30 cellular contexts compared by ENCODE assay signal in genomic region chr5:127608077-127608660, GRCh38. TPM values are rescaled to one million over a fixed set of nuclear protein-coding genes. Genes with fewer than 3 reads are reported as not detected.
DNase-seq lines count a peak whose midpoint lies in the region; ATAC-seq and TF ChIP-seq lines count a peak whose summit lies in the region.
"Had no signal": no experiment of that assay in that cellular context is flagged by ENCODE, and none has a peak within 500 bp of the region (broad histone marks: within the 10 kb centered on the region; RNA-seq: fewer than 3 reads in every experiment).

No MANE protein-coding gene starts in this region.

- no peaks in the 10 kb centered on the region for H3K9me3 ChIP-seq in neuronal stem cell (replicated peaks in 1 of 2; ENCODE audit: control insufficient read depth in 2 of 2, insufficient read depth in 1 of 2, low read depth in 1 of 2, low read length in 2 of 2)
- H3K9me3 ChIP-seq in CD8-positive, alpha-beta memory T cell (ENCODE audit: low read length): no peaks in the 10 kb centered on the region
- H3K9me3 ChIP-seq: BLaER1 treated with 17β-estradiol and CSF1 and Interleukin-3, amounts not matched to agents 10 nM and 100 nM; right atrium auricular region; spleen; stomach; thyroid gland had no signal

- no peak overlapping the region for H4K91ac ChIP-seq in neuronal stem cell (ENCODE audit: low read depth, low read length, poor library complexity)

- H2AK5ac ChIP-seq in neuronal stem cell (ENCODE audit: low read depth, low read length): no peak overlapping the region

- H3K36me3 ChIP-seq in neuronal stem cell (replicated peaks in 1 of 2; ENCODE audit: control insufficient read depth in 2 of 2, insufficient read depth in 2 of 2, low read length in 2 of 2): no peaks in the 10 kb centered on the region
- H3K36me3 ChIP-seq in CD8-positive, alpha-beta memory T cell (ENCODE audit: insufficient read depth, low read length): no peaks in the 10 kb centered on the region
- H3K36me3 ChIP-seq: BLaER1 treated with 17β-estradiol and CSF1 and Interleukin-3, amounts not matched to agents 10 nM and 100 nM; right atrium auricular region; spleen; stomach; thyroid gland had no signal

- no peak overlapping the region for H2BK120ac ChIP-seq in neuronal stem cell (ENCODE audit: low read depth, low read length)

- POLR2A ChIA-PET in CD8-positive, alpha-beta memory T cell (lab: Charles Lee): no interaction called here

- H3K79me1 ChIP-seq in neuronal stem cell (ENCODE audit: low read depth, low read length): no peaks in the 10 kb centered on the region

- H3K27ac ChIP-seq in neuronal stem cell (replicated peaks; ENCODE audit: low read length): no peak overlapping the region
- H3K27ac ChIP-seq in CD8-positive, alpha-beta memory T cell (ENCODE audit: low read depth, low read length): no peak overlapping the region
- H3K27ac ChIP-seq: BLaER1 treated with 17β-estradiol and CSF1 and Interleukin-3, amounts not matched to agents 10 nM and 100 nM; right atrium auricular region; spleen; stomach; thyroid gland had no signal

- peaks cover 0 to 3% of the 10 kb centered on the region in 2 donors for H3K27me3 Mint-ChIP-seq in CD8-positive, alpha-beta memory T cell

- H4K8ac ChIP-seq in neuronal stem cell (ENCODE audit: low read depth, low read length): no peak overlapping the region

- no peak overlapping the region for H3K23ac ChIP-seq in neuronal stem cell (ENCODE audit: low read depth, low read length, poor library complexity)

- H2BK12ac ChIP-seq in neuronal stem cell (ENCODE audit: low read length): no peak overlapping the region

- TF ChIP-seq CTCF in astrocyte of the spinal cord (IDR thresholded peaks at IDR 0.05; ENCODE audit: low read depth, low read length): no peak

- peaks cover 8 to 16% of the 10 kb centered on the region in 2 donors for H3K4me1 ChIP-seq in neuronal stem cell (ENCODE audit: control insufficient read depth in 2 of 2, insufficient read depth in 1 of 2, low read depth in 1 of 2, low read length in 2 of 2)
- no peaks in the 10 kb centered on the region for H3K4me1 ChIP-seq in CD8-positive, alpha-beta memory T cell (ENCODE audit: insufficient read depth, low read length)
- H3K4me1 ChIP-seq: BLaER1 treated with 17β-estradiol and CSF1 and Interleukin-3, amounts not matched to agents 10 nM and 100 nM; right atrium auricular region; spleen; thyroid gland had no signal

- H3K4me3 Mint-ChIP-seq in CD8-positive, alpha-beta memory T cell: no peak overlapping the region
- H3K4me3 Mint-ChIP-seq: activated CD4-positive, alpha-beta memory T cell treated with anti-CD3 and anti-CD28 coated beads, Interleukin-2, amount 10 ng/mL, durations not matched to agents 7 days and 5 days; activated naive CD4-positive, alpha-beta T cell treated with anti-CD3 and anti-CD28 coated beads, Interleukin-2, amount 50 U/mL, for 24 hours had no signal

- H2BK15ac ChIP-seq in neuronal stem cell (ENCODE audit: low read length): no peak overlapping the region

- ATAC-seq in GM18868 (IDR thresholded peaks at IDR 0.05; ENCODE audit: unreplicated experiment) (peak; percentile 53), HG02884 (IDR thresholded peaks at IDR 0.05; ENCODE audit: unreplicated experiment) (peak; percentile 44)
- ATAC-seq: activated CD4-positive, CD25-positive, alpha-beta regulatory T cell treated with anti-CD3 and anti-CD28 coated beads, Interleukin-2, amount 50 U/mL, for 24 hours; left ventricle myocardium superior had no signal

- in situ Hi-C loops in astrocyte of the spinal cord (cut with HindIII; ENCODE audit: low sequenced_read_pairs): no loop called here

- no peak overlapping the region for H3K18ac ChIP-seq in neuronal stem cell (ENCODE audit: low read length)

- H3K9ac ChIP-seq in neuronal stem cell (ENCODE audit: low read depth, low read length, poor library complexity): no peak overlapping the region
- H3K9ac ChIP-seq: BLaER1 treated with 17β-estradiol and CSF1 and Interleukin-3, amounts not matched to agents 10 nM and 100 nM had no signal

- no peaks in the 10 kb centered on the region for H3K36me3 Mint-ChIP-seq in CD8-positive, alpha-beta memory T cell
- H3K36me3 Mint-ChIP-seq: activated naive CD4-positive, alpha-beta T cell treated with anti-CD3 and anti-CD28 coated beads, Interleukin-2, amount 50 U/mL, for 24 hours had no signal

- no peak overlapping the region for H3K4me2 ChIP-seq in neuronal stem cell (ENCODE audit: insufficient read depth, low read length, poor library complexity, severe bottlenecking)
- H3K4me2 ChIP-seq: BLaER1 treated with 17β-estradiol and CSF1 and Interleukin-3, amounts not matched to agents 10 nM and 100 nM had no signal

- peak overlapping the region; percentile 12 for H2AFZ ChIP-seq in neuronal stem cell (ENCODE audit: low read length)

- CTCF ChIA-PET in CD8-positive, alpha-beta memory T cell (lab: Charles Lee): interaction anchor here (1.8 kb wide), 1 partner anchor 9 kb away, joined by 4 read pairs; no protein-coding TSS in a partner anchor

- WGBS in neuronal stem cell (ENCODE audit: extremely low coverage in 2 of 2, insufficient read length in 2 of 2, insufficient replicate concordance in 1 of 2), 2 donors: no CpG with 5 or more reads among the region's 6 CpGs

- H3K9me3 Mint-ChIP-seq in CD8-positive, alpha-beta memory T cell: no peaks in the 10 kb centered on the region
- H3K9me3 Mint-ChIP-seq: activated CD4-positive, alpha-beta memory T cell treated with anti-CD3 and anti-CD28 coated beads, Interleukin-2, amount 10 ng/mL, durations not matched to agents 7 days and 5 days; activated naive CD4-positive, alpha-beta T cell treated with anti-CD3 and anti-CD28 coated beads, Interleukin-2, amount 50 U/mL, for 24 hours had no signal

- H3K4me1 Mint-ChIP-seq in CD8-positive, alpha-beta memory T cell: peaks cover 0 to 16% (median 2%) of the 10 kb centered on the region in 3 donors
- H3K4me1 Mint-ChIP-seq: activated CD4-positive, alpha-beta memory T cell treated with anti-CD3 and anti-CD28 coated beads, Interleukin-2, amount 10 ng/mL, durations not matched to agents 7 days and 5 days; activated naive CD4-positive, alpha-beta T cell treated with anti-CD3 and anti-CD28 coated beads, Interleukin-2, amount 50 U/mL, for 24 hours had no signal

- peak; percentile 46 for DNase-seq in astrocyte of the spinal cord (ENCODE audit: low read depth, low spot score)
- no peak for DNase-seq in neuronal stem cell (ENCODE audit: low spot score)
- DNase-seq in iPS-NIHi11 (ENCODE audit: low spot score): no peak
- DNase-seq in CD8-positive, alpha-beta memory T cell: no peak
- DNase-seq in ureter (ENCODE audit: low spot score): no peak
- DNase-seq: activated CD4-positive, alpha-beta memory T cell treated with anti-CD3 and anti-CD28 coated beads, Interleukin-2, amount 10 ng/mL, durations not matched to agents 7 days and 5 days; activated CD8-positive, alpha-beta memory T cell treated with anti-CD3 and anti-CD28 coated beads, Interleukin-2, amount 50 U/mL, for 4 hours; amygdala; DMS53; head of caudate nucleus; islet precursor cell; Kasumi-1; left ventricle myocardium superior; NCI-H1436 treated with DMSO at 0.1 percent for 48 hours; NCI-H2081 treated with DMSO at 0.1 percent for 48 hours; NCI-H2227 treated with DMSO at 0.1 percent for 48 hours; SIG-M5; spleen; stimulated activated CD4-positive, alpha-beta T cell treated with anti-CD3 and anti-CD28 coated beads, Interleukin-2, amount 100 ng/mL, for 24 hours; stomach; thyroid gland had no signal

- H3K14ac ChIP-seq in neuronal stem cell (ENCODE audit: low read length): no peak overlapping the region

- H3K4me3 ChIP-seq in astrocyte of the spinal cord (ENCODE audit: low read depth, low read length): no peak overlapping the region
- H3K4me3 ChIP-seq in neuronal stem cell (ENCODE audit: low read length in 2 of 2): no peak overlapping the region
- H3K4me3 ChIP-seq in CD8-positive, alpha-beta memory T cell (ENCODE audit: low read length): no peak overlapping the region
- H3K4me3 ChIP-seq: BLaER1 treated with 17β-estradiol and CSF1 and Interleukin-3, amounts not matched to agents 10 nM and 100 nM; right atrium auricular region; spleen; stomach; thyroid gland had no signal

- H2BK5ac ChIP-seq in neuronal stem cell (ENCODE audit: low read length): no peak overlapping the region

- no peak overlapping the region for H3K27ac Mint-ChIP-seq in CD8-positive, alpha-beta memory T cell
- H3K27ac Mint-ChIP-seq: activated CD4-positive, alpha-beta memory T cell treated with anti-CD3 and anti-CD28 coated beads, Interleukin-2, amount 10 ng/mL, durations not matched to agents 7 days and 5 days; activated naive CD4-positive, alpha-beta T cell treated with anti-CD3 and anti-CD28 coated beads, Interleukin-2, amount 50 U/mL, for 24 hours had no signal

- H3K4ac ChIP-seq in neuronal stem cell (ENCODE audit: low read length): no peak overlapping the region

- no peaks in the 10 kb centered on the region for H3K27me3 ChIP-seq in neuronal stem cell (ENCODE audit: control insufficient read depth in 3 of 3, insufficient read depth in 3 of 3, low read depth in 1 of 3, low read length in 3 of 3)
- H3K27me3 ChIP-seq in CD8-positive, alpha-beta memory T cell (ENCODE audit: insufficient read depth, low read length, poor library complexity, severe bottlenecking): no peaks in the 10 kb centered on the region
- H3K27me3 ChIP-seq: BLaER1 treated with 17β-estradiol and CSF1 and Interleukin-3, amounts not matched to agents 10 nM and 100 nM; right atrium auricular region; spleen; stomach; thyroid gland had no signal

RNA-seq across cellular contexts. Expression of gene CTXN3, which starts 40.7 kb away (rescaled TPM):
- 0.04 TPM for polyA plus RNA-seq in neuronal stem cell (2013, experiment 1 of 2)
- polyA plus RNA-seq in neuronal stem cell (2013, experiment 2 of 2): 0.01 TPM
- not detected for total RNA-seq in CD8-positive, alpha-beta memory T cell
- not detected for polyA plus RNA-seq in CD8-positive, alpha-beta memory T cell
- total RNA-seq in ureter: not detected
- total RNA-seq: activated CD4-positive, alpha-beta memory T cell treated with anti-CD3 and anti-CD28 coated beads, Interleukin-2, amount 10 ng/mL, durations not matched to agents 7 days and 5 days; H4; left ventricle myocardium superior; myocyte; right atrium auricular region; spleen; stomach; T-helper 2 cell treated with Interferon-gamma antibody and Interleukin-4, amounts not matched to agents 100 ng/mL and 5 ng/mL, for 36 hours; thyroid gland had no signal
- polyA plus RNA-seq: spleen, stomach had no signal
